ENCODE assay signal across 7 cellular contexts in the genomic region with DNA sequence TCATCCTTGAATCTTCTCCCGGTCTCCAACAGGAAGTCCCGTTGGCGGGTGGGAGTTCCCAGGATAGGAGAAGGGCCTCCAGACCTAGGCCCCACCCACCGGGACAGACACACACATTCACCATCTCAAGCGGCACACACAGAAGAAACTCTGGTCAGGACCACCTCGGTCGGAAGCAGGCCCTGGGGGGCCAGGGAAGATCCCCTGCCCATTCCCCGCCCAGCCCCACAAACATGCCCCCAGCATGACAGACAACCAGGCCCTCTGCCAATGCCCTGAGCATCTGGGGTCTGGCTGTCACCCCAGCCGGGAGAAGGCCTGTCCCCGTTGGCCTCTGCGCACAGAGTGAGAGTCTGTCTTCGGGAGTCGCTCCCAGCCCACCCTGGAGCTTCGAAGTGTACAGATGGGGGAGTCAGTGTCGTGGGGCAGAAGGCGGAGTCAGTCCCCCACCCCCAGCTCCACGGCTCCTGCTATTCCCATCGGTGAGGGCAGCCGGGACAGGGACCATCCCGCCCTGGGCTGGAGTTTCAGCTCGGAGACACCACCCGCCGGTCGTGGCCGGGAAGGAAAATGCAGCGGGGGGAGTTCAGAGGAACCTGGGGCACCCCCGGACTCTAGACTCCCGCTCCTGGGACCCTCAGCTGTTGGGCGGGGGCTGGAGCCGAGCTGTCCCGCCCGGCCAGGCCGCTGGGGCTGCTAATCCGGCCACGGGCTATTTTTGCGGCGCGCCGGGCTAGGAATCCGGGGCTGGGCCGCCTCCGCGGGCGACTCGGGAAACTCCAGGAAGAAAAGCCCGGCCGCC. TPM values are rescaled to one million over a fixed set of nuclear protein-coding genes. Genes with fewer than 3 reads are reported as not detected.
DNase-seq lines count a peak whose midpoint lies in the region; ATAC-seq and TF ChIP-seq lines count a peak whose summit lies in the region.

No MANE protein-coding gene starts in this region.

- no peaks in the 10 kb centered on the region for H3K27me3 ChIP-seq in neuron (ENCODE audit: insufficient read depth, low read length)

- peak overlapping the region; percentile 73 for H3K4me3 ChIP-seq in fibroblast of mammary gland (ENCODE audit: control insufficient read depth, low read depth, low read length)
- H3K4me3 ChIP-seq in neuron (ENCODE audit: low read length) = peak overlapping the region; percentile 85

- H2AFZ ChIP-seq in neuron (ENCODE audit: low read depth, low read length) = peak overlapping the region; percentile 24

- TF ChIP-seq CTCF in fibroblast of mammary gland (conservative IDR thresholded peaks at IDR 0.05; ENCODE audit: control insufficient read depth, insufficient read depth, low read depth, low read length) = no peak

- peaks cover 2% of the 10 kb centered on the region for H3K36me3 ChIP-seq in neuron (ENCODE audit: insufficient read depth, low read length)

- in situ Hi-C loops in SK-MEL-5 (cut with HindIII; ENCODE audit: low pct_unique_long_range_greater_than_20kb, low sequenced_read_pairs) = no loop called here

- H3K9me3 ChIP-seq in neuron (ENCODE audit: low read length) = no peaks in the 10 kb centered on the region

- peak; percentile 77 for DNase-seq in H4 (ENCODE audit: low spot score)
- DNase-seq in SK-MEL-5 (ENCODE audit: low read depth, low spot score) = peak; percentile 62
- DNase-seq in fibroblast of mammary gland (ENCODE audit: low read depth) = peak; percentile 79
- DNase-seq in stimulated activated CD8-positive, alpha-beta memory T cell treated with anti-CD3 and anti-CD28 coated beads, Interleukin-4, amount 100 ng/mL, for 48 hours = no peak
- no peak for DNase-seq in NCI-H1092 treated with DMSO at 0.1 percent for 48 hours (lab: John Stamatoyannopoulos, UW)

- ATAC-seq in HG02885 (IDR thresholded peaks at IDR 0.05; ENCODE audit: poor library complexity, unreplicated experiment) = no peak

- H3K4me1 ChIP-seq in neuron (ENCODE audit: insufficient read depth, low read length) = peaks cover 61% of the 10 kb centered on the region

RNA-seq across cellular contexts. Expression of gene RHBDF1, which starts 0.7 kb away (rescaled TPM):
- total RNA-seq in H4 (2014; rRNA removed; shearing (Covaris generic)) = 12.4 and 15.5 TPM in 2 replicates
- total RNA-seq in SK-MEL-5 (2014; rRNA removed; shearing (Covaris generic)) = 5.9 and 7.9 TPM in 2 replicates
- 9.4 and 12.3 TPM in 2 replicates for polyA plus RNA-seq in SK-MEL-5 (2015; cell fraction: cytosol; rRNA removed)
- 111 and 122 TPM in 2 replicates for polyA plus RNA-seq in SK-MEL-5 (2015; cell fraction: nucleus; rRNA removed)

RNA-seq across cellular contexts. Expression of gene MPG, which starts 6.3 kb away (rescaled TPM):
- 62.8 and 94.3 TPM in 2 replicates for total RNA-seq in H4 (2014; rRNA removed; shearing (Covaris generic))
- 57.3 and 70.9 TPM in 2 replicates for total RNA-seq in SK-MEL-5 (2014; rRNA removed; shearing (Covaris generic))
- 72.9 and 89.8 TPM in 2 replicates for polyA plus RNA-seq in SK-MEL-5 (2015; cell fraction: cytosol; rRNA removed)
- 18.9 and 20.0 TPM in 2 replicates for polyA plus RNA-seq in SK-MEL-5 (2015; cell fraction: nucleus; rRNA removed)

RNA-seq across cellular contexts. Expression of gene SNRNP25, which starts 18.1 kb away (rescaled TPM):
- 42.4 and 46.6 TPM in 2 replicates for total RNA-seq in H4 (2014; rRNA removed; shearing (Covaris generic))
- 26.0 and 28.2 TPM in 2 replicates for total RNA-seq in SK-MEL-5 (2014; rRNA removed; shearing (Covaris generic))
- polyA plus RNA-seq in SK-MEL-5 (2015; cell fraction: cytosol; rRNA removed) = 22.4 and 29.9 TPM in 2 replicates
- polyA plus RNA-seq in SK-MEL-5 (2015; cell fraction: nucleus; rRNA removed) = 16.0 and 24.5 TPM in 2 replicates

RNA-seq across cellular contexts. Expression of gene POLR3K, which starts 18.3 kb away (rescaled TPM):
- total RNA-seq in H4 (2014; rRNA removed; shearing (Covaris generic)) = 8.3 and 12.5 TPM in 2 replicates
- total RNA-seq in SK-MEL-5 (2014; rRNA removed; shearing (Covaris generic)) = 5.3 and 7.0 TPM in 2 replicates
- 16.4 and 26.4 TPM in 2 replicates for polyA plus RNA-seq in SK-MEL-5 (2015; cell fraction: cytosol; rRNA removed)
- polyA plus RNA-seq in SK-MEL-5 (2015; cell fraction: nucleus; rRNA removed) = 2.9 and 5.0 TPM in 2 replicates

Comparison
In these comparisons a context has a peak if more than half of its experiments do, and no peak if none do; other contexts are left out.
1. DNase-seq: peak in H4 (single experiment), SK-MEL-5 (single experiment) and fibroblast of mammary gland (single experiment); none in stimulated activated CD8-positive, alpha-beta memory T cell treated with anti-CD3 and anti-CD28 coated beads, Interleukin-4, amount 100 ng/mL, for 48 hours (single experiment) and NCI-H1092 treated with DMSO at 0.1 percent for 48 hours (single experiment).